In the genomic region with DNA sequence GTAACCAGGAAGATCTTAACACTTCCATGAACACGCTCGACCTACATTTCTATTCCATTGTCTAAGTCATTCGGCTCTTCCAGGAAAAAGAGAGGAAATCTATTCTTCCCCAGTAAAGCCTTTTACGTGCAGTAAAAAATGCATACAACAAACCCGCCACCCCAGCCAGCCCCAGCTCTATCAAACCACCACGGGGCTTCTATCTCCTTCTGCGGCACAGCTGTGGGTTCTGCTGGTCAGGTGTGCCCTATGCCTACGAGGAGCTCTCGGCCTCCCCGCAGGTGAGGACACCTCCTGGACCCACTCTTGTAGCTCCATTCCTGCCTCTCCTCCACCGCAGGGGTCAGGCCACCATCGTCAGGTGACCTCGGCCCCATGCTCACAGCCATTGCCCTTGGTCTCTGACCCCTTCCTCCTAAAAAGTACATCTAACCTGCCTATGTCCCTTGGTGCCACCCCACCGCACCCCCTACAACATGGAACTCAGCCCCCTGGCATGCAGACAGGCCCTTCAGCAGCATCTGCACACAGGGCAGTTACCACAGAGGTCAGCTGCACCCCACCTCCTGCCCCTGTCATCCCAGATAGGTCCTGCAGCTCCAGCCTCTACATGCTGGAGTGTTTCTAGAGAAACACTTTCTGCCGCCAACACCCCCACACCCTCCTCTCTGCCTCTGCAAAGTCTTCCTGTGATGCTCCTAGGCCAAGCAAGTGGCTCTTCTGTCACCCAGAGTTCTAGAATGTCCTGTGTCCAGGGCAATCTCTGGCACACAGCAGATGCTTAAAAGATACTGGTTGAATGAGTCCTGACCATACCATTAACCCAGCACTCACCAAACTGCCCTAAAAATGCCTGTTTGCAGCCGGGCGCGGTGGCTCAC, we compare ENCODE assay signal across 17 cellular contexts. TPM values are rescaled to one million over a fixed set of nuclear protein-coding genes. Genes with fewer than 3 reads are reported as not detected.
DNase-seq lines count a peak whose midpoint lies in the region; ATAC-seq and TF ChIP-seq lines count a peak whose summit lies in the region.
"Had no signal": no experiment of that assay in that cellular context is flagged by ENCODE, and none has a peak within 500 bp of the region (broad histone marks: within the 10 kb centered on the region; RNA-seq: fewer than 3 reads in every experiment).

No MANE protein-coding gene starts in this region.

- no peaks in the 10 kb centered on the region for H3K9me3 ChIP-seq in Loucy (ENCODE audit: insufficient read depth, low read depth, low read length)
- no peaks in the 10 kb centered on the region for H3K9me3 ChIP-seq in osteoblast (ENCODE audit: low read depth, low read length)
- H3K9me3 ChIP-seq: mucosa of descending colon, spleen had no signal

- TF ChIP-seq CTCF in Loucy (conservative IDR thresholded peaks at IDR 0.05; ENCODE audit: low read length) (no peak), brain (conservative IDR thresholded peaks at IDR 0.05) (no peak), osteoblast (IDR thresholded peaks at IDR 0.05; ENCODE audit: extremely low read depth, low read depth, low read length) (no peak)

- peaks cover 4% of the 10 kb centered on the region; the same call in 1 of the 2 replicates for H3F3A ChIP-seq in Loucy (ENCODE audit: low read depth)

- peaks cover 37% of the 10 kb centered on the region for H3K4me1 Mint-ChIP-seq in activated CD4-positive, alpha-beta T cell treated with anti-CD3 and anti-CD28 coated beads, Interleukin-2, amount 10 ng/mL, durations not matched to agents 24 days and 14 days
- H3K4me1 Mint-ChIP-seq in brain = peaks cover 42% of the 10 kb centered on the region

- peaks cover 61% of the 10 kb centered on the region for H3K79me2 ChIP-seq in Loucy (ENCODE audit: insufficient read depth, low read length)
- peaks cover 28% of the 10 kb centered on the region for H3K79me2 ChIP-seq in osteoblast (ENCODE audit: insufficient read depth, low read length)

- DNase-seq in activated CD4-positive, alpha-beta T cell treated with anti-CD3 and anti-CD28 coated beads, Interleukin-2, amount 10 ng/mL, durations not matched to agents 24 days and 14 days = peak; percentile 63
- DNase-seq in activated CD4-positive, alpha-beta T cell treated with anti-CD3 and anti-CD28 coated beads for 1 hour = no peak
- DNase-seq in osteoblast (ENCODE audit: insufficient read length, low spot score, missing footprints) = peak; percentile 50
- no peak for DNase-seq in pons (ENCODE audit: low spot score)
- DNase-seq: activated CD8-positive, alpha-beta memory T cell treated with anti-CD3 and anti-CD28 coated beads, Interleukin-2, amount 50 U/mL, for 4 hours; HFFc6; left cardiac atrium; NCI-H146 had no signal

- H3K27ac Mint-ChIP-seq in activated CD4-positive, alpha-beta T cell treated with anti-CD3 and anti-CD28 coated beads, Interleukin-2, amount 10 ng/mL, durations not matched to agents 24 days and 14 days = peak overlapping the region; percentile 59
- H3K27ac Mint-ChIP-seq in brain = peak overlapping the region; percentile 2 to 86 (median 55)
- H3K27ac Mint-ChIP-seq: dendritic cell treated with granulocyte-macrophage colony-stimulating factor and Interleukin-4, amounts not matched to agents 40 ng/mL and 50 ng/mL, for 4 days had no signal

- H3K4me1 ChIP-seq in Loucy (ENCODE audit: insufficient read depth, low read length, poor library complexity, severe bottlenecking) (peaks cover 60% of the 10 kb centered on the region), osteoblast (ENCODE audit: insufficient read depth, low read length) (peaks cover 18% of the 10 kb centered on the region)

- H3K36me3 Mint-ChIP-seq in activated CD4-positive, alpha-beta T cell treated with anti-CD3 and anti-CD28 coated beads, Interleukin-2, amount 10 ng/mL, durations not matched to agents 24 days and 14 days (ENCODE audit: low read depth) = peaks cover 28% of the 10 kb centered on the region
- peaks cover 19% of the 10 kb centered on the region for H3K36me3 Mint-ChIP-seq in brain

- H3K4me3 Mint-ChIP-seq in activated CD4-positive, alpha-beta T cell treated with anti-CD3 and anti-CD28 coated beads, Interleukin-2, amount 10 ng/mL, durations not matched to agents 24 days and 14 days = peak overlapping the region; percentile 90
- H3K4me3 Mint-ChIP-seq in brain = peak overlapping the region; percentile 2 to 38 (median 19)
- H3K4me3 Mint-ChIP-seq: dendritic cell treated with granulocyte-macrophage colony-stimulating factor and Interleukin-4, amounts not matched to agents 40 ng/mL and 50 ng/mL, for 4 days had no signal

- H3K27me3 ChIP-seq in Loucy (ENCODE audit: insufficient read depth, low read length, poor library complexity, severe bottlenecking) (no peaks in the 10 kb centered on the region), osteoblast (ENCODE audit: insufficient read depth, low read length) (no peaks in the 10 kb centered on the region)
- H3K27me3 ChIP-seq: spleen had no signal

- intact Hi-C loops in activated CD4-positive, alpha-beta T cell treated with anti-CD3 and anti-CD28 coated beads, Interleukin-2, amount 10 ng/mL, durations not matched to agents 24 days and 14 days (cut with micrococcal nuclease) = no loop called here

- H3K9me2 ChIP-seq in Loucy (replicated peaks; ENCODE audit: low read depth, low read length) = no peaks in the 10 kb centered on the region

- H3K4me3 ChIP-seq in Loucy (ENCODE audit: low read length, poor library complexity, severe bottlenecking) (peak overlapping the region; percentile 94), osteoblast (ENCODE audit: insufficient read depth, low read length) (no peak overlapping the region)
- H3K4me3 ChIP-seq: mucosa of descending colon had no signal

- H3K4me2 ChIP-seq in Loucy (ENCODE audit: low read depth, low read length, poor library complexity, severe bottlenecking) = peak overlapping the region; percentile 98
- H3K4me2 ChIP-seq in osteoblast (ENCODE audit: insufficient read depth, low read length) = no peak overlapping the region

- ATAC-seq in GM18505 (IDR thresholded peaks at IDR 0.05; ENCODE audit: unreplicated experiment) = no peak
- no peak for ATAC-seq in HG03097 (IDR thresholded peaks at IDR 0.05; ENCODE audit: low FRiP score, unreplicated experiment)
- ATAC-seq: left cardiac atrium had no signal

- peaks cover 18% of the 10 kb centered on the region; the same call in 1 of the 2 replicates for H3K36me3 ChIP-seq in Loucy (ENCODE audit: insufficient read depth, low read length)
- H3K36me3 ChIP-seq in osteoblast (ENCODE audit: insufficient read depth, low read length) = peaks cover 20% of the 10 kb centered on the region

- H3K27ac ChIP-seq in osteoblast (ENCODE audit: low read depth, low read length) = no peak overlapping the region

- no peaks in the 10 kb centered on the region for H3K27me3 Mint-ChIP-seq in activated CD4-positive, alpha-beta T cell treated with anti-CD3 and anti-CD28 coated beads, Interleukin-2, amount 10 ng/mL, durations not matched to agents 24 days and 14 days
- no peaks in the 10 kb centered on the region for H3K27me3 Mint-ChIP-seq in brain
- H3K27me3 Mint-ChIP-seq: dendritic cell treated with granulocyte-macrophage colony-stimulating factor and Interleukin-4, amounts not matched to agents 40 ng/mL and 50 ng/mL, for 4 days had no signal

- H4K20me1 ChIP-seq in Loucy (ENCODE audit: insufficient read depth, low read length, poor library complexity, severe bottlenecking) (peaks cover 27% of the 10 kb centered on the region), osteoblast (ENCODE audit: insufficient read depth, low read length) (peaks cover 17% of the 10 kb centered on the region)

- H2AFZ ChIP-seq in Loucy (ENCODE audit: low read length) (no peak overlapping the region), osteoblast (ENCODE audit: low read length) (no peak overlapping the region)

- H3K9me3 Mint-ChIP-seq in activated CD4-positive, alpha-beta T cell treated with anti-CD3 and anti-CD28 coated beads, Interleukin-2, amount 10 ng/mL, durations not matched to agents 24 days and 14 days = no peaks in the 10 kb centered on the region
- no peaks in the 10 kb centered on the region for H3K9me3 Mint-ChIP-seq in brain
- H3K9me3 Mint-ChIP-seq: dendritic cell treated with granulocyte-macrophage colony-stimulating factor and Interleukin-4, amounts not matched to agents 40 ng/mL and 50 ng/mL, for 4 days; HFFc6 had no signal

- H3K9ac ChIP-seq in Loucy (ENCODE audit: low read depth, low read length, poor library complexity, severe bottlenecking) = peak overlapping the region; percentile 98

- no peak for TF ChIP-seq POLR2A in GM18505 (IDR thresholded peaks at IDR 0.05; ENCODE audit: borderline replicate concordance, extremely low read depth, insufficient read depth, insufficient read length)

RNA-seq across cellular contexts. Expression of a gene that starts 3.1 kb away (rescaled TPM):
- 66.3 and 73.9 TPM in 2 replicates for total RNA-seq in activated CD4-positive, alpha-beta T cell treated with anti-CD3 and anti-CD28 coated beads, Interleukin-2, amount 10 ng/mL, durations not matched to agents 24 days and 14 days
- 88.5 TPM for polyA plus RNA-seq in brain (ENCODE audit: insufficient read depth, low read depth, low replicate concordance)
- 38.0 and 44.2 TPM in 2 replicates for total RNA-seq in osteoblast

RNA-seq across cellular contexts. Expression of a gene that starts 3.7 kb away (rescaled TPM):
- total RNA-seq in activated CD4-positive, alpha-beta T cell treated with anti-CD3 and anti-CD28 coated beads, Interleukin-2, amount 10 ng/mL, durations not matched to agents 24 days and 14 days = 12.3 and 12.5 TPM in 2 replicates
- polyA plus RNA-seq in brain (ENCODE audit: insufficient read depth, low read depth, low replicate concordance) = 15.6 TPM
- total RNA-seq in osteoblast = 17.4 and 21.2 TPM in 2 replicates

RNA-seq across cellular contexts. Expression of a gene that starts 14.1 kb away (rescaled TPM):
- total RNA-seq in activated CD4-positive, alpha-beta T cell treated with anti-CD3 and anti-CD28 coated beads, Interleukin-2, amount 10 ng/mL, durations not matched to agents 24 days and 14 days = 15.3 and 19.8 TPM in 2 replicates
- polyA plus RNA-seq in brain (ENCODE audit: insufficient read depth, low read depth, low replicate concordance) = 9.5 TPM
- total RNA-seq in osteoblast = 29.7 and 30.1 TPM in 2 replicates

RNA-seq across cellular contexts. Expression of a gene that starts 54.9 kb away (rescaled TPM):
- total RNA-seq in activated CD4-positive, alpha-beta T cell treated with anti-CD3 and anti-CD28 coated beads, Interleukin-2, amount 10 ng/mL, durations not matched to agents 24 days and 14 days = 0.14 and 0.28 TPM in 2 replicates
- 0.71 TPM for polyA plus RNA-seq in brain (ENCODE audit: insufficient read depth, low read depth, low replicate concordance)
- under 0.01 TPM in 1 of 2 replicates, not detected in the other for total RNA-seq in osteoblast
- total RNA-seq: SK-MEL-5 had no signal
- polyA plus RNA-seq: fibroblast of lung had no signal

RNA-seq across cellular contexts. Expression of a gene that starts 55.3 kb away (rescaled TPM):
- 265 and 279 TPM in 2 replicates for total RNA-seq in activated CD4-positive, alpha-beta T cell treated with anti-CD3 and anti-CD28 coated beads, Interleukin-2, amount 10 ng/mL, durations not matched to agents 24 days and 14 days
- polyA plus RNA-seq in brain (ENCODE audit: insufficient read depth, low read depth, low replicate concordance) = 182 TPM
- 204 TPM in 2 replicates for total RNA-seq in osteoblast

Comparison
In these comparisons a context has a peak if more than half of its experiments do, and no peak if none do; other contexts are left out.
1. DNase-seq: peak in activated CD4-positive, alpha-beta T cell treated with anti-CD3 and anti-CD28 coated beads, Interleukin-2, amount 10 ng/mL, durations not matched to agents 24 days and 14 days (single experiment) and osteoblast (single experiment); none in activated CD4-positive, alpha-beta T cell treated with anti-CD3 and anti-CD28 coated beads for 1 hour (single experiment) and pons (single experiment).